Comparison of ENCODE assay signal across 16 cellular contexts in the genomic region with DNA sequence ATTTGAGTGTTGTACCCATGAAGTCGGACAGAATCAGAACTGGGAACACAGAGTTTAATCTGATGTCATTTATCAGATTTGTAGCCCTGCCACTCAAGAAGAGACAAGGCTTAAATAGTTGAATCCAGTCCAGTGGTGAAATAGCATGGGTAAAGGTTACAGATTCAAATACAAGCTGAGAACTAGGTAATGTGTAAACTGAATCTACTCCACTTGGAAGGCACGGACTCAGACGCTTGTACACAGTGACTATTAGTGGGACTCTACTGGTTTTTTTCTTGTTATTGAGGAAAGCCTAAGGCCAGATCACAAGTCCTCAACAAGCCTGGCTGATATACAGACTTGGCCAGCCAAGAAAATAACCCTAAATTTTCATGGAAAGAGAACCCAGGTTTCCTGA.
A peak's percentile ranks its signal among the peaks of the same experiment; 100 is the strongest.
DNase-seq lines count a peak whose midpoint lies in the region; ATAC-seq, FAIRE-seq and TF ChIP-seq lines count a peak whose summit lies in the region.
"Had no signal": no experiment of that assay in that cellular context is flagged by ENCODE, and none has a peak within 500 bp of the region (broad histone marks: within the 10 kb centered on the region; RNA-seq: fewer than 3 reads in every experiment).

No MANE protein-coding gene starts in this region.

- H3K9me3 ChIP-seq in GM12878 (replicated peaks; ENCODE audit: control insufficient read depth, insufficient read depth, low read length) (no peaks in the 10 kb centered on the region; the same call in 2 of the 3 replicates), lower lobe of right lung (no peaks in the 10 kb centered on the region)
- H3K9me3 ChIP-seq in CD4-positive, alpha-beta T cell (ENCODE audit: control insufficient read depth, low read length) = no peaks in the 10 kb centered on the region
- H3K9me3 ChIP-seq: BLaER1, HAP-1 had no signal

- no peak overlapping the region for H3K4me3 Mint-ChIP-seq in activated naive CD8-positive, alpha-beta T cell treated with anti-CD3 and anti-CD28 coated beads for 36 hours
- H3K4me3 Mint-ChIP-seq in CD4-positive, alpha-beta T cell = no peak overlapping the region
- H3K4me3 Mint-ChIP-seq: CD14-positive monocyte; CD8-positive, alpha-beta T cell had no signal

- no peak for TF ChIP-seq POLR2A in GM12878 (IDR thresholded peaks at IDR 0.05; ENCODE audit: low read depth, low read length)

- H3K36me3 ChIP-seq in GM12878 (ENCODE audit: control insufficient read depth in 2 of 2, insufficient read depth in 2 of 2, low read length in 1 of 2) (no peaks in the 10 kb centered on the region), lower lobe of right lung (no peaks in the 10 kb centered on the region)
- H3K36me3 ChIP-seq: BLaER1 had no signal

- no peaks in the 10 kb centered on the region for H3K36me3 Mint-ChIP-seq in activated naive CD8-positive, alpha-beta T cell treated with anti-CD3 and anti-CD28 coated beads for 36 hours
- no peaks in the 10 kb centered on the region for H3K36me3 Mint-ChIP-seq in CD4-positive, alpha-beta T cell (ENCODE audit: low read depth)
- H3K36me3 Mint-ChIP-seq: CD14-positive monocyte; CD8-positive, alpha-beta T cell had no signal

- H3K9ac ChIP-seq in GM12878 (ENCODE audit: control insufficient read depth, insufficient read depth, low read length) = no peak overlapping the region
- H3K9ac ChIP-seq: BLaER1, GM23248 had no signal

- RAD21 ChIA-PET in GM12878 (lab: Charles Lee; ENCODE audit: unreplicated experiment) = interaction anchor here (1.2 to 2.2 kb wide), 3 partner anchors 14 to 142 kb away, joined by 3 to 13 read pairs (median 4); no protein-coding TSS in a partner anchor

- no peak overlapping the region for H3K27ac ChIP-seq in GM12878 (ENCODE audit: control insufficient read depth, insufficient read depth)
- peak overlapping the region in 34 of 59 donors; percentile 0 to 89 (median 81) for H3K27ac ChIP-seq in dorsolateral prefrontal cortex
- no peak overlapping the region for H3K27ac ChIP-seq in lower lobe of right lung
- H3K27ac ChIP-seq in substantia nigra (ENCODE audit: low read depth, low read length, poor library complexity, severe bottlenecking) = peak overlapping the region; percentile 33
- no peak overlapping the region for H3K27ac ChIP-seq in CD4-positive, alpha-beta T cell (ENCODE audit: low read depth, low read length)
- H3K27ac ChIP-seq: BLaER1, GM23248 had no signal

- CTCF ChIA-PET in GM12878 (lab: Yijun Ruan, JAX) = interaction anchor here (1.0 to 1.6 kb wide), 2 partner anchors 14 to 21 kb away, joined by 3 to 4 read pairs; no protein-coding TSS in a partner anchor
- CTCF ChIA-PET in CD4-positive, alpha-beta T cell (lab: Charles Lee) = interaction anchor here (1.2 kb wide), 1 partner anchor 7 kb away, joined by 3 read pairs; no protein-coding TSS in a partner anchor

- no TSS peak for BruUV-seq in GM12878 (replicated peaks; lab: Mats Ljungman, UMichigan)

- intact Hi-C loops in GM12878 (cut with micrococcal nuclease; ENCODE audit: unreplicated experiment) = no loop called here
- intact Hi-C loops in dorsolateral prefrontal cortex (cut with DNase I) = no loop called here
- intact Hi-C loops in lower lobe of right lung (cut with DNase I) = no loop called here
- intact Hi-C loops in CD4-positive, alpha-beta T cell (cut with DNase I, micrococcal nuclease) = no loop called here

- no peak for FAIRE-seq in GM12878 (lab: Jason Lieb, UNC)

- H3K27me3 ChIP-seq in GM12878 (replicated peaks in 1 of 2; ENCODE audit: control insufficient read depth in 2 of 2, insufficient read depth in 2 of 2, low read length in 1 of 2) (no peaks in the 10 kb centered on the region; a peak in 1 of 4 replicates), dorsolateral prefrontal cortex (no peaks in the 10 kb centered on the region), lower lobe of right lung (ENCODE audit: low read depth) (no peaks in the 10 kb centered on the region)
- peaks cover 3% of the 10 kb centered on the region for H3K27me3 ChIP-seq in CD4-positive, alpha-beta T cell (ENCODE audit: control insufficient read depth, insufficient read depth, low read length)
- H3K27me3 ChIP-seq: BLaER1 had no signal

- SMC1A ChIA-PET in GM12878 (lab: Charles Lee; ENCODE audit: uncharacterized antibody, unreplicated experiment) = interaction anchor here (0.9 to 4.7 kb wide), 12 partner anchors 14 to 330 kb away, joined by 3 to 33 read pairs (median 4); no protein-coding TSS in a partner anchor

- no peak overlapping the region for H3K4me2 ChIP-seq in GM12878 (ENCODE audit: control insufficient read depth, insufficient read depth)
- H3K4me2 ChIP-seq: BLaER1 had no signal

- no peaks in the 10 kb centered on the region for H3K4me1 Mint-ChIP-seq in activated naive CD8-positive, alpha-beta T cell treated with anti-CD3 and anti-CD28 coated beads for 36 hours
- no peaks in the 10 kb centered on the region for H3K4me1 Mint-ChIP-seq in CD4-positive, alpha-beta T cell (ENCODE audit: low read depth)
- H3K4me1 Mint-ChIP-seq: CD14-positive monocyte had no signal

- POLR2A ChIA-PET in GM12878 (lab: Charles Lee) = interaction anchor here (0.9 to 1.3 kb wide), 3 partner anchors 7 to 329 kb away, joined by 3 to 5 read pairs (median 4); no protein-coding TSS in a partner anchor
- POLR2A ChIA-PET in CD4-positive, alpha-beta T cell (lab: Charles Lee) = no interaction called here

- TF ChIP-seq RAD21 in GM12878 (IDR thresholded peaks at IDR 0.05; ENCODE audit: insufficient read depth, low read depth, low read length) = no peak

- no peak for ATAC-seq in GM12878
- peak; percentile 39 to 42 for ATAC-seq in lower lobe of right lung
- no peak for ATAC-seq in CD4-positive, alpha-beta T cell (ENCODE audit: poor library complexity)
- ATAC-seq: CD8-positive, alpha-beta T cell had no signal

- no peaks in the 10 kb centered on the region for H4K20me1 ChIP-seq in GM12878 (ENCODE audit: control insufficient read depth, insufficient read depth)
- H4K20me1 ChIP-seq: BLaER1 had no signal

- no peak for DNase-seq in GM12878 (ENCODE audit: low read depth, low spot score)
- DNase-seq in dorsolateral prefrontal cortex = no peak
- no peak for DNase-seq in lower lobe of right lung
- DNase-seq in substantia nigra (lab: John Stamatoyannopoulos, UW) = no peak
- no peak for DNase-seq in NCI-H524 treated with DMSO at 0.1 percent for 48 hours (lab: John Stamatoyannopoulos, UW)
- DNase-seq in activated naive CD8-positive, alpha-beta T cell treated with anti-CD3 and anti-CD28 coated beads for 36 hours = no peak
- DNase-seq in CD4-positive, alpha-beta T cell = no peak
- DNase-seq: 8988T; Calu3; CD8-positive, alpha-beta T cell; DMS79 treated with DMSO at 0.1 percent for 48 hours; GF-D8; GM23248 had no signal

- in situ Hi-C loops in GM12878 (cut with MboI) = no loop called here

- no peak overlapping the region for H2AFZ ChIP-seq in GM12878 (ENCODE audit: control insufficient read depth, low read depth, low read length)
- H2AFZ ChIP-seq: GM23248 had no signal

- no peak for TF ChIP-seq EP300 in GM12878 (IDR thresholded peaks at IDR 0.05; ENCODE audit: borderline replicate concordance in 1 of 2, control insufficient read depth in 1 of 2, low read depth in 2 of 2, low read length in 2 of 2)

- WGBS in GM12878 (ENCODE audit: insufficient coverage, insufficient replicate concordance, low lambda C conversion rate, missing lambda C conversion rate) = 74% methylated on average over 3 of the region's 3 CpGs

- peaks cover 19% of the 10 kb centered on the region for H3K27me3 Mint-ChIP-seq in activated naive CD8-positive, alpha-beta T cell treated with anti-CD3 and anti-CD28 coated beads for 36 hours
- H3K27me3 Mint-ChIP-seq in CD4-positive, alpha-beta T cell = peaks cover 20% of the 10 kb centered on the region

- no peak overlapping the region for H3K27ac Mint-ChIP-seq in activated naive CD8-positive, alpha-beta T cell treated with anti-CD3 and anti-CD28 coated beads for 36 hours
- H3K27ac Mint-ChIP-seq in CD4-positive, alpha-beta T cell = no peak overlapping the region
- H3K27ac Mint-ChIP-seq: CD14-positive monocyte; CD8-positive, alpha-beta T cell had no signal

- H3K4me1 ChIP-seq in GM12878 (ENCODE audit: control insufficient read depth, insufficient read depth, low read length) (no peaks in the 10 kb centered on the region), lower lobe of right lung (no peaks in the 10 kb centered on the region)
- H3K4me1 ChIP-seq: HAP-1 had no signal

- no peaks in the 10 kb centered on the region for H3K9me3 Mint-ChIP-seq in activated naive CD8-positive, alpha-beta T cell treated with anti-CD3 and anti-CD28 coated beads for 36 hours
- no peaks in the 10 kb centered on the region for H3K9me3 Mint-ChIP-seq in CD4-positive, alpha-beta T cell
- H3K9me3 Mint-ChIP-seq: CD8-positive, alpha-beta T cell had no signal

- H3K79me2 ChIP-seq in GM12878 (ENCODE audit: control insufficient read depth, insufficient read depth, low read length) = no peaks in the 10 kb centered on the region

- H3K4me3 ChIP-seq in GM12878 (no peak overlapping the region), dorsolateral prefrontal cortex (no peak overlapping the region), lower lobe of right lung (no peak overlapping the region)
- H3K4me3 ChIP-seq: BLaER1, GM23248, HAP-1 had no signal

- TF ChIP-seq CTCF in GM12878 (IDR thresholded peaks at IDR 0.05 in 2 of 3, conservative IDR thresholded peaks at IDR 0.05 in 1 of 3; ENCODE audit: control insufficient read depth in 2 of 3, extremely low read depth in 1 of 3, insufficient read depth in 1 of 3, low read depth in 3 of 3, low read length in 3 of 3) (no peak), dorsolateral prefrontal cortex (IDR thresholded peaks at IDR 0.05 in 54 of 56, conservative IDR thresholded peaks at IDR 0.05 in 2 of 56; ENCODE audit: low read depth in 1 of 56, partially characterized antibody in 56 of 56) (no peak), lower lobe of right lung (IDR thresholded peaks at IDR 0.05) (no peak)
- TF ChIP-seq CTCF in CD4-positive, alpha-beta T cell (IDR thresholded peaks at IDR 0.05) = no peak

TF ChIP-seq in GM12878, 131 proteins besides CTCF, POLR2A, EP300 and RAD21:
- no peak for TF ChIP-seq POLR2AphosphoS5 (IDR thresholded peaks at IDR 0.05; ENCODE audit: low read length)
- TF ChIP-seq, protein P1, sequence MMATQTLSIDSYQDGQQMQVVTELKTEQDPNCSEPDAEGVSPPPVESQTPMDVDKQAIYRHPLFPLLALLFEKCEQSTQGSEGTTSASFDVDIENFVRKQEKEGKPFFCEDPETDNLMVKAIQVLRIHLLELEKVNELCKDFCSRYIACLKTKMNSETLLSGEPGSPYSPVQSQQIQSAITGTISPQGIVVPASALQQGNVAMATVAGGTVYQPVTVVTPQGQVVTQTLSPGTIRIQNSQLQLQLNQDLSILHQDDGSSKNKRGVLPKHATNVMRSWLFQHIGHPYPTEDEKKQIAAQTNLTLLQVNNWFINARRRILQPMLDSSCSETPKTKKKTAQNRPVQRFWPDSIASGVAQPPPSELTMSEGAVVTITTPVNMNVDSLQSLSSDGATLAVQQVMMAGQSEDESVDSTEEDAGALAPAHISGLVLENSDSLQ (IDR thresholded peaks at IDR 0.05) = peak; percentile 36; the same call in 1 of the 2 replicates

Comparison
In these comparisons a context has a peak if more than half of its experiments do, and no peak if none do; other contexts are left out.
1. ATAC-seq: peak in lower lobe of right lung (2 of 2); none in GM12878 (single experiment) and CD4-positive, alpha-beta T cell (single experiment).
2. H3K27ac ChIP-seq: peak in dorsolateral prefrontal cortex (34 of 59) and substantia nigra (single experiment); none in GM12878 (single experiment), lower lobe of right lung (single experiment) and CD4-positive, alpha-beta T cell (single experiment).